ENCODE assay signal across 8 cellular contexts in the genomic region with DNA sequence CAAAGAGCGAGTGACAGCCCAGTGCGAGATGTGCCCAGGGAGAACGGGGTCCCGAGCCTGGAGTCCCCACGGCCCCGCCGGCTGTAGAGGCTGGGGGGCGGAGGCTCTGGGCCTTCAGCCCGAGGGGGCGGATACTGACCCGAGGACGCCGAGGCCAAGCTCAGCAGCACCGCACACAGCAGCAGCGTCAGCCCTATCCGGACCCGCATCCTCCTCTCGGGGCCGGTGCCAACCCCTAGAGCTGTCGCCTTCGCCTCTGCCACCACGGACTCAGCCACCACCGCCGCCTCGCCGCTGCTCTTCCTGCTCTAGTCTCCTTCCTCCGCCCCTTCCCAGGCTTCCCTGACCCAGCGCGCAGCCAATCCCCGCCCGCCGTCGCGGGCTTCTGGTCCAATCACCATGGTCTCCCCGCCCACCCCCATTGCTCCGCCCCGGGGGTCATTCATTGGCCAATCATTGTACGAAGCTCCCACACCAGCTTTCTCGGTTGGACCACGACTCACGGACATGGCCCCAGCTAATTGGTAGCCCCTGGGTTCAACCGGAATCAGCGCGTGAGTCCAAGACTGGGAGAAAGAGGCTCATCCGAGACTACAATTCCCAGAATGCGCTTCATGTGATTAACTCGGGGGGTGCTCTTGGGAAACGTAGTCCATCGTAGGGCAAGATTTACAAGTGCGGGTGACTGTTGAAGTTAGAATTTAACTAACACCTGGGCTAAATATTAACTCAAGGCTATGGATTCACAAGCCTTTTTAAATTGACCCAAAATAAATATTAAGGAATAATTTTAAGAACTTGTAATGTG. TPM values are rescaled to one million over a fixed set of nuclear protein-coding genes. Genes with fewer than 3 reads are reported as not detected.
DNase-seq lines count a peak whose midpoint lies in the region; ATAC-seq, FAIRE-seq and TF ChIP-seq lines count a peak whose summit lies in the region.

A gene (minus strand): TSS at position 318 of the 808 bp plus-strand sequence. CDS start 109 bp downstream, at position 209.

- peak; percentile 89 for FAIRE-seq in RCC 7860 (lab: Jason Lieb, UNC)

- peak within 1 kb of the TSS; percentile 78 to 96 (median 88) for H3K4me3 ChIP-seq in esophagus muscularis mucosa
- H3K4me3 ChIP-seq in muscle layer of duodenum (ENCODE audit: low read depth in 1 of 2, low read length in 2 of 2) = peak within 1 kb of the TSS; percentile 96 to 97

- H3K36me3 ChIP-seq in KOPT-K1 (ENCODE audit: insufficient read depth, low read length) (0 out of 2 replicates have a peak, but pooled peaks cover 8% of the 10 kb centered on the region), esophagus muscularis mucosa (no peaks in the 10 kb centered on the region), muscle layer of duodenum (ENCODE audit: control insufficient read depth in 1 of 2, insufficient read depth in 2 of 2, low read length in 2 of 2) (no peaks in the 10 kb centered on the region)

- TF ChIP-seq CTCF in esophagus muscularis mucosa (IDR thresholded peaks at IDR 0.05) = peak in 1 of 3 experiments; percentile 18

- DNase-seq in DMS79 (lab: John Stamatoyannopoulos, UW) = peak; percentile 100
- peak; percentile 94 for DNase-seq in RCC 7860 (ENCODE audit: low spot score)
- DNase-seq in activated T-cell treated with anti-CD3 and anti-CD28 coated beads, Interleukin-2, amount 50 U/mL, for 72 hours = peak; percentile 99
- DNase-seq in esophagus muscularis mucosa (ENCODE audit: extremely low spot score) = peak; percentile 100
- peak; percentile 99 for DNase-seq in stimulated activated CD8-positive, alpha-beta memory T cell treated with anti-CD3 and anti-CD28 coated beads, Interleukin-7, amount 100 ng/mL, for 4 hours (ENCODE audit: low read depth in 2 of 2)

- intact Hi-C loops in esophagus muscularis mucosa (cut with DNase I) = no loop called here

- peaks cover 42 to 48% (median 44%) of the 10 kb centered on the region in 4 donors for H3K4me1 ChIP-seq in esophagus muscularis mucosa
- peaks cover 17 to 37% of the 10 kb centered on the region in 2 donors for H3K4me1 ChIP-seq in muscle layer of duodenum (ENCODE audit: control insufficient read depth in 1 of 2, insufficient read depth in 2 of 2, low read length in 2 of 2)

- peaks cover 64% of the 10 kb centered on the region for H3K4me1 Mint-ChIP-seq in activated T-cell treated with anti-CD3 and anti-CD28 coated beads, Interleukin-2, amount 50 U/mL, for 72 hours (ENCODE audit: low read depth)

- H3K9me3 ChIP-seq in KOPT-K1 (ENCODE audit: insufficient read depth, low read length, poor library complexity, severe bottlenecking) (peaks cover 13% of the 10 kb centered on the region), esophagus muscularis mucosa (no peaks in the 10 kb centered on the region), muscle layer of duodenum (ENCODE audit: control insufficient read depth in 1 of 2, low read length in 2 of 2) (no peaks in the 10 kb centered on the region)

- peak within 1 kb of the TSS; percentile 94 for H3K27ac Mint-ChIP-seq in activated T-cell treated with anti-CD3 and anti-CD28 coated beads, Interleukin-2, amount 50 U/mL, for 72 hours

- peak within 1 kb of the TSS; percentile 92 to 95 for H3K4me3 Mint-ChIP-seq in activated T-cell treated with anti-CD3 and anti-CD28 coated beads, Interleukin-2, amount 50 U/mL, for 72 hours

- WGBS in esophagus muscularis mucosa = 0% methylated on average over 35 of the region's 50 CpGs

- H3K27ac ChIP-seq in KOPT-K1 (ENCODE audit: low read depth, low read length, poor library complexity, severe bottlenecking) = peak within 1 kb of the TSS; percentile 53
- peak within 1 kb of the TSS; percentile 73 to 82 (median 78) for H3K27ac ChIP-seq in esophagus muscularis mucosa (replicated peaks in 1 of 4)
- H3K27ac ChIP-seq in muscle layer of duodenum (ENCODE audit: low read length) = peak within 1 kb of the TSS; percentile 82

- no peak for TF ChIP-seq EP300 in esophagus muscularis mucosa (IDR thresholded peaks at IDR 0.05)

- H3K27me3 ChIP-seq in esophagus muscularis mucosa (no peaks in the 10 kb centered on the region), muscle layer of duodenum (ENCODE audit: low read depth, low read length) (no peaks in the 10 kb centered on the region)

- peaks cover 0 to 2% of the 10 kb centered on the region in 2 donors for H3K9me3 Mint-ChIP-seq in activated T-cell treated with anti-CD3 and anti-CD28 coated beads, Interleukin-2, amount 50 U/mL, for 72 hours

- peak; percentile 89 for ATAC-seq in GM21786 (IDR thresholded peaks at IDR 0.05; ENCODE audit: unreplicated experiment)
- ATAC-seq in activated T-cell treated with anti-CD3 and anti-CD28 coated beads, Interleukin-2, amount 50 U/mL, for 72 hours (replicated peaks in 1 of 2) = peak; percentile 94 to 95

- H3K36me3 Mint-ChIP-seq in activated T-cell treated with anti-CD3 and anti-CD28 coated beads, Interleukin-2, amount 50 U/mL, for 72 hours (ENCODE audit: insufficient read depth in 2 of 2) = peaks cover 0 to 3% of the 10 kb centered on the region in 2 donors

- TF ChIP-seq POLR2A in esophagus muscularis mucosa (IDR thresholded peaks at IDR 0.05; ENCODE audit: low read depth) = peak; percentile 67

- no peaks in the 10 kb centered on the region for H3K27me3 Mint-ChIP-seq in activated T-cell treated with anti-CD3 and anti-CD28 coated beads, Interleukin-2, amount 50 U/mL, for 72 hours (ENCODE audit: low read depth)

RNA-seq across cellular contexts. Expression of the gene that starts here (rescaled TPM):
- 10 to 100 TPM; 70.5 to 79.2 TPM for total RNA-seq in activated T-cell treated with anti-CD3 and anti-CD28 coated beads, Interleukin-2, amount 50 U/mL, for 72 hours
- total RNA-seq in esophagus muscularis mucosa = 10 to 100 TPM; 54.2 to 64.2 (median 55.6) TPM

Comparison
In these comparisons a context has a peak if more than half of its experiments do, and no peak if none do; other contexts are left out.
1. Peak in every context shown above with its lines: DNase-seq, ATAC-seq, H3K4me3 ChIP-seq and H3K27ac ChIP-seq.